Comparison of ENCODE assay signal across 10 cellular contexts in genomic region chr11:16923987-16924386, GRCh38.
DNase-seq lines count a peak whose midpoint lies in the region; ATAC-seq, FAIRE-seq and TF ChIP-seq lines count a peak whose summit lies in the region.
"Had no signal": no experiment of that assay in that cellular context is flagged by ENCODE, and none has a peak within 500 bp of the region (broad histone marks: within the 10 kb centered on the region; RNA-seq: fewer than 3 reads in every experiment).

No MANE protein-coding gene starts in this region.

- no peaks in the 10 kb centered on the region for H3K9me3 ChIP-seq in astrocyte (ENCODE audit: insufficient read depth, low read depth, low read length)

- H3K9me3 Mint-ChIP-seq in astrocyte (ENCODE audit: unreplicated experiment) (peaks cover 3% of the 10 kb centered on the region), osteocyte (ENCODE audit: unreplicated experiment) (no peaks in the 10 kb centered on the region)

- no peak overlapping the region for H3K4me2 ChIP-seq in astrocyte (ENCODE audit: low read length)

- TF ChIP-seq CTCF in astrocyte (IDR thresholded peaks at IDR 0.05; ENCODE audit: insufficient read depth, low read depth, low read length): no peak
- no peak for TF ChIP-seq CTCF in osteocyte (IDR thresholded peaks at IDR 0.05)

- peaks cover 6% of the 10 kb centered on the region for H3K4me1 ChIP-seq in astrocyte (ENCODE audit: insufficient read depth, low read length)

- H3K36me3 Mint-ChIP-seq in astrocyte (ENCODE audit: low read depth, unreplicated experiment): peaks cover 2% of the 10 kb centered on the region
- H3K36me3 Mint-ChIP-seq in osteocyte (ENCODE audit: unreplicated experiment): no peaks in the 10 kb centered on the region

- no peak overlapping the region for H3K9ac ChIP-seq in astrocyte (ENCODE audit: low read length)

- ATAC-seq in GM19035 (IDR thresholded peaks at IDR 0.05; ENCODE audit: unreplicated experiment) (peak; percentile 35), HG02885 (IDR thresholded peaks at IDR 0.05; ENCODE audit: poor library complexity, unreplicated experiment) (peak; percentile 59)

- H4K20me1 ChIP-seq in astrocyte (ENCODE audit: insufficient read depth, low read length): peaks cover 11% of the 10 kb centered on the region

- H2AFZ ChIP-seq in astrocyte (ENCODE audit: low read depth, low read length): no peak overlapping the region

- H3K27ac Mint-ChIP-seq in astrocyte (ENCODE audit: unreplicated experiment) (no peak overlapping the region), osteocyte (ENCODE audit: unreplicated experiment) (no peak overlapping the region)

- no peak overlapping the region for H3K4me3 ChIP-seq in astrocyte (ENCODE audit: insufficient read depth, low read depth, low read length)

- H3K4me1 Mint-ChIP-seq in astrocyte (ENCODE audit: low read depth, unreplicated experiment) (peaks cover 7% of the 10 kb centered on the region), osteocyte (ENCODE audit: unreplicated experiment) (peaks cover 16% of the 10 kb centered on the region)

- no peaks in the 10 kb centered on the region for H3K79me2 ChIP-seq in astrocyte (ENCODE audit: insufficient read depth, low read length)

- FAIRE-seq in astrocyte (lab: Jason Lieb, UNC): no peak

- H3K27ac ChIP-seq in astrocyte (ENCODE audit: low read depth, low read length): no peak overlapping the region

- DNase-seq in astrocyte (ENCODE audit: low read depth) (no peak), osteocyte (ENCODE audit: extremely low spot score, unreplicated experiment) (no peak), nucleus accumbens (lab: John Stamatoyannopoulos, UW) (no peak), HuH-7 (ENCODE audit: low spot score) (no peak), activated T-cell treated with anti-CD3 and anti-CD28 coated beads for 4 hours (no peak)
- no peak for DNase-seq in stimulated activated CD4-positive, alpha-beta T cell treated with anti-CD3 and anti-CD28 coated beads, Interleukin-15, amount 100 ng/mL, for 24 hours
- DNase-seq: NCI-H2081; stimulated activated CD4-positive, alpha-beta T cell treated with anti-CD3 and anti-CD28 coated beads, Interleukin-1b, Interleukin-23, amount 100 ng/mL, for 48 hours had no signal

- peaks cover 39% of the 10 kb centered on the region for H3K27me3 ChIP-seq in astrocyte (ENCODE audit: insufficient read depth, low read length)

- peaks cover 26% of the 10 kb centered on the region for H3K27me3 Mint-ChIP-seq in astrocyte (ENCODE audit: low read depth, unreplicated experiment)
- H3K27me3 Mint-ChIP-seq in osteocyte (ENCODE audit: unreplicated experiment): peaks cover 2% of the 10 kb centered on the region

- H3K4me3 Mint-ChIP-seq in astrocyte (ENCODE audit: unreplicated experiment) (peak overlapping the region; percentile 84), osteocyte (ENCODE audit: unreplicated experiment) (peak overlapping the region; percentile 84)

- H3K36me3 ChIP-seq in astrocyte (ENCODE audit: insufficient read depth, low read length): no peaks in the 10 kb centered on the region
